ENCODE assay signal across 8 cellular contexts in the genomic region with DNA sequence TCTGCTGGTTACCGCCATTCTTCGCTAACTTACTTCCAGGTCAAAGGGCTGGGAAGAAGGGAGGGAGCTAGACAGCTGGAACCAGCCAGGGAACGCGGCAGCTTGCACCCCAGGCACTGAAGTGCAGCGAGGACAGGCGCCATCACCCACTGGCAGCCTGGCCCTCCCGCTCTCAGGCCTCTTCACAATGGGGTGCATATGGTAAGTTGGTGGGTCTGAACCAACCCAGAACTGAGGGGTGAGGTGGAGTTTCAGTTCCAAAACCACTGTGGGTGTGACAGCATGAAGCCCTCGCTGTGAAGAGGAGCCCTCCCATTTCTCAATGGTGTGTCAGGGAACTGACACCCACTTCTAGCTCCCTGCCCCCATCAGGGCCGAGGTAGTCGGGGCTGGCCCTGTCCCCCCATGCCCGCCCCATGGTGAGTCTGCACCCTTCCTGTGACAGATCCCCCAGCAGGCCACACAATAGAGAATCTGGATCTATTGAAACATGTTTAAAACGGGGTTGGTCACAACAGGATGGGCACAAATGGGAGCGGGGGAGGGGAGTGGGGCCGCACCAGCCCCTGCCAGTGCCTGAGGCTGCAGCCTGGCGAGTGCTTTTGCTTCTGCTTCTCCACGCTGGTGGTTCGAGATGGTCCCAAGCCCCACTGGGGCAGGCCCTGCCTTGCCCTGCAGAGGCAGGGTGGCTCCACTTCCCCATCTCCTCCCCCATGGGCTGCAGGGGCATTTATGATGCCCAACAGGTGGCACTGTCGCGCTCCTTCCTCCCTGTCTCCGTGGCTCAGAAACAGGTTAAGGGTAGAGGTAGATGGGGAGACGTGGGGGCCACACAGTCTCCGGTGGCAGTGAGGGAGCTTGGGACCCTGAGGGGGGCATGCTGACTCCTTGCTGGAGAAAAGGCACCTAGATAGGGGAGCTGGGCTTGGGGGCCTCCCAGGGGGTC. TPM values are rescaled to one million over a fixed set of nuclear protein-coding genes. Genes with fewer than 3 reads are reported as not detected.
A peak's percentile ranks its signal among the peaks of the same experiment; 100 is the strongest.
DNase-seq lines count a peak whose midpoint lies in the region; ATAC-seq and TF ChIP-seq lines count a peak whose summit lies in the region.

No MANE protein-coding gene starts in this region.

- peak overlapping the region; percentile 99 for H3K9ac ChIP-seq in OCI-LY3 (ENCODE audit: low read length)

- no peaks in the 10 kb centered on the region for H3K27me3 ChIP-seq in OCI-LY3 (ENCODE audit: low read depth, low read length)

- peak overlapping the region; percentile 56 for H3K4me3 Mint-ChIP-seq in progenitor cell of endocrine pancreas (ENCODE audit: low read depth)

- no peak overlapping the region for H2AFZ ChIP-seq in OCI-LY3 (ENCODE audit: low read depth, low read length)

- peaks cover 29% of the 10 kb centered on the region for H3K79me2 ChIP-seq in OCI-LY3 (ENCODE audit: low read length)

- TF ChIP-seq CTCF in OCI-LY3 (IDR thresholded peaks at IDR 0.05; ENCODE audit: low read depth, low read length) (peak; percentile 77), fibroblast of mammary gland (conservative IDR thresholded peaks at IDR 0.05; ENCODE audit: control insufficient read depth, insufficient read depth, low read depth, low read length) (peak; percentile 42), progenitor cell of endocrine pancreas (IDR thresholded peaks at IDR 0.05; ENCODE audit: unreplicated experiment) (peak; percentile 38)

- peaks cover 38% of the 10 kb centered on the region for H3K36me3 ChIP-seq in OCI-LY3 (replicated peaks; ENCODE audit: low read depth, low read length)

- H3K9me3 ChIP-seq in OCI-LY3 (ENCODE audit: insufficient read depth, low read length): peaks cover 8% of the 10 kb centered on the region; the same call in 1 of the 2 replicates

- peak overlapping the region; percentile 91 for H3K27ac ChIP-seq in OCI-LY3 (ENCODE audit: low read length)

- H3K4me2 ChIP-seq in OCI-LY3 (ENCODE audit: low read length): peak overlapping the region; percentile 99

- peak; percentile 15 for ATAC-seq in HG02759 (IDR thresholded peaks at IDR 0.05; ENCODE audit: unreplicated experiment)

- H3K27ac Mint-ChIP-seq in progenitor cell of endocrine pancreas: no peak overlapping the region

- peaks cover 5% of the 10 kb centered on the region for H3K4me1 Mint-ChIP-seq in progenitor cell of endocrine pancreas (ENCODE audit: low read depth)

- H3K9me3 Mint-ChIP-seq in progenitor cell of endocrine pancreas (ENCODE audit: low read depth): no peaks in the 10 kb centered on the region

- H4K20me1 ChIP-seq in OCI-LY3 (ENCODE audit: insufficient read depth, low read length): peaks cover 10% of the 10 kb centered on the region; the same call in 1 of the 2 replicates

- peaks cover 2% of the 10 kb centered on the region for H3K36me3 Mint-ChIP-seq in progenitor cell of endocrine pancreas (ENCODE audit: insufficient read depth)

- H3K4me3 ChIP-seq in OCI-LY3 (ENCODE audit: low read length): peak overlapping the region; percentile 97
- no peak overlapping the region for H3K4me3 ChIP-seq in fibroblast of mammary gland (ENCODE audit: control insufficient read depth, low read depth, low read length)

- H3K4me1 ChIP-seq in OCI-LY3 (ENCODE audit: low read length): peaks cover 58% of the 10 kb centered on the region

- no peaks in the 10 kb centered on the region for H3K27me3 Mint-ChIP-seq in progenitor cell of endocrine pancreas

- DNase-seq in DMS153 (lab: John Stamatoyannopoulos, UW) (peak; percentile 17), DMS153 treated with DMSO at 0.1 percent for 48 hours (lab: John Stamatoyannopoulos, UW; ENCODE audit: unreplicated experiment) (no peak), activated T-cell treated with anti-CD3 and anti-CD28 coated beads for 24 hours (ENCODE audit: low read depth) (peak; percentile 65), fibroblast of mammary gland (ENCODE audit: low read depth) (peak; percentile 32), progenitor cell of endocrine pancreas (ENCODE audit: low spot score, unreplicated experiment) (no peak), NCI-H1092 (lab: John Stamatoyannopoulos, UW) (no peak)

RNA-seq across cellular contexts. Expression of a gene that starts 2.3 kb away (rescaled TPM):
- total RNA-seq in progenitor cell of endocrine pancreas: 109 and 113 TPM in 2 replicates

RNA-seq across cellular contexts. Expression of a gene that starts 44.0 kb away (rescaled TPM):
- 49.7 and 52.0 TPM in 2 replicates for total RNA-seq in progenitor cell of endocrine pancreas

Comparison
In these comparisons a context has a peak if more than half of its experiments do, and no peak if none do; other contexts are left out.
1. DNase-seq: peak in DMS153 (single experiment), activated T-cell treated with anti-CD3 and anti-CD28 coated beads for 24 hours (single experiment) and fibroblast of mammary gland (single experiment); none in DMS153 treated with DMSO at 0.1 percent for 48 hours (single experiment), progenitor cell of endocrine pancreas (single experiment) and NCI-H1092 (single experiment).
2. Peak in every context shown above with its lines, with median percentiles within 50 percentile points of each other: CTCF ChIP-seq.